Comparison of ENCODE assay signal across 14 cellular contexts in genomic region chr2:23589220-23589647, GRCh38.
DNase-seq lines count a peak whose midpoint lies in the region; ATAC-seq and TF ChIP-seq lines count a peak whose summit lies in the region.
"Had no signal": no experiment of that assay in that cellular context is flagged by ENCODE, and none has a peak within 500 bp of the region (broad histone marks: within the 10 kb centered on the region; RNA-seq: fewer than 3 reads in every experiment).

No MANE protein-coding gene starts in this region.

- TF ChIP-seq POLR2A in esophagus muscularis mucosa (IDR thresholded peaks at IDR 0.05; ENCODE audit: low read depth) (no peak), sigmoid colon (IDR thresholded peaks at IDR 0.05) (no peak)

- TF ChIP-seq CTCF in esophagus muscularis mucosa (IDR thresholded peaks at IDR 0.05) = no peak
- no peak for TF ChIP-seq CTCF in lower lobe of right lung (IDR thresholded peaks at IDR 0.05)
- no peak for TF ChIP-seq CTCF in sigmoid colon (IDR thresholded peaks at IDR 0.05)

- H3K9me3 ChIP-seq in esophagus muscularis mucosa (no peaks in the 10 kb centered on the region), lower lobe of right lung (no peaks in the 10 kb centered on the region), sigmoid colon (no peaks in the 10 kb centered on the region)
- H3K9me3 ChIP-seq: colonic mucosa had no signal

- peaks cover 4% of the 10 kb centered on the region for H3K27me3 Mint-ChIP-seq in activated naive CD4-positive, alpha-beta T cell treated with anti-CD3 and anti-CD28 coated beads, Interleukin-2, amount 10 ng/mL, durations not matched to agents 7 days and 5 days

- peaks cover 32 to 99% (median 90%) of the 10 kb centered on the region in 4 donors for H3K4me1 ChIP-seq in esophagus muscularis mucosa
- no peaks in the 10 kb centered on the region for H3K4me1 ChIP-seq in lower lobe of right lung
- H3K4me1 ChIP-seq in sigmoid colon = peaks cover 0 to 76% (median 69%) of the 10 kb centered on the region in 4 donors
- H3K4me1 ChIP-seq: colonic mucosa had no signal

- H3K4me3 Mint-ChIP-seq in activated naive CD4-positive, alpha-beta T cell treated with anti-CD3 and anti-CD28 coated beads, Interleukin-2, amount 10 ng/mL, durations not matched to agents 7 days and 5 days = no peak overlapping the region
- H3K4me3 Mint-ChIP-seq: HFFc6 had no signal

- H3K4me1 Mint-ChIP-seq in activated naive CD4-positive, alpha-beta T cell treated with anti-CD3 and anti-CD28 coated beads, Interleukin-2, amount 10 ng/mL, durations not matched to agents 7 days and 5 days = no peaks in the 10 kb centered on the region

- peak overlapping the region; percentile 87 to 99 (median 91) for H3K27ac ChIP-seq in esophagus muscularis mucosa (replicated peaks in 1 of 4)
- H3K27ac ChIP-seq in lower lobe of right lung = no peak overlapping the region
- peak overlapping the region; percentile 76 to 90 (median 88) for H3K27ac ChIP-seq in sigmoid colon
- H3K27ac ChIP-seq: colonic mucosa had no signal

- H3K4me3 ChIP-seq in esophagus muscularis mucosa = no peak overlapping the region
- no peak overlapping the region for H3K4me3 ChIP-seq in lower lobe of right lung
- H3K4me3 ChIP-seq in sigmoid colon = no peak overlapping the region
- H3K4me3 ChIP-seq: colonic mucosa had no signal

- intact Hi-C loops in esophagus muscularis mucosa (cut with DNase I) (no loop called here), lower lobe of right lung (cut with DNase I) (no loop called here), sigmoid colon (cut with DNase I) (no loop called here)

- H3K36me3 ChIP-seq in esophagus muscularis mucosa (no peaks in the 10 kb centered on the region), lower lobe of right lung (no peaks in the 10 kb centered on the region), sigmoid colon (no peaks in the 10 kb centered on the region)
- H3K36me3 ChIP-seq: colonic mucosa had no signal

- no peaks in the 10 kb centered on the region for H3K36me3 Mint-ChIP-seq in activated naive CD4-positive, alpha-beta T cell treated with anti-CD3 and anti-CD28 coated beads, Interleukin-2, amount 10 ng/mL, durations not matched to agents 7 days and 5 days

- H3K9me3 Mint-ChIP-seq in activated naive CD4-positive, alpha-beta T cell treated with anti-CD3 and anti-CD28 coated beads, Interleukin-2, amount 10 ng/mL, durations not matched to agents 7 days and 5 days = no peaks in the 10 kb centered on the region
- H3K9me3 Mint-ChIP-seq: HFFc6 had no signal

- WGBS in esophagus muscularis mucosa = 93% methylated on average over 6 of the region's 9 CpGs
- WGBS in sigmoid colon, 2 donors = 91% methylated on average over 9 of the region's 9 CpGs

- H3K27ac Mint-ChIP-seq in activated naive CD4-positive, alpha-beta T cell treated with anti-CD3 and anti-CD28 coated beads, Interleukin-2, amount 10 ng/mL, durations not matched to agents 7 days and 5 days = no peak overlapping the region
- H3K27ac Mint-ChIP-seq: HFFc6 had no signal

- TF ChIP-seq EP300 in esophagus muscularis mucosa (IDR thresholded peaks at IDR 0.05) (no peak), sigmoid colon (IDR thresholded peaks at IDR 0.05) (no peak)

- DNase-seq in HuH-7 (ENCODE audit: low spot score) (peak; percentile 58), esophagus muscularis mucosa (ENCODE audit: extremely low spot score) (no peak), lower lobe of right lung (peak; percentile 34), sigmoid colon (peak; percentile 68)
- DNase-seq in activated naive CD4-positive, alpha-beta T cell treated with anti-CD3 and anti-CD28 coated beads, Interleukin-2, amount 10 ng/mL, durations not matched to agents 7 days and 5 days = no peak
- DNase-seq: activated CD4-positive, alpha-beta T cell treated with anti-CD3 and anti-CD28 coated beads for 4 hours; colonic mucosa; GDM1; HFFc6; hippocampal formation; NCI-H1105; T-helper 1 cell had no signal

- no peak for ATAC-seq in lower lobe of right lung
- no peak for ATAC-seq in GM18517 (IDR thresholded peaks at IDR 0.05; ENCODE audit: unreplicated experiment)
- ATAC-seq in GM21529 (IDR thresholded peaks at IDR 0.05; ENCODE audit: unreplicated experiment) = no peak

- H3K27me3 ChIP-seq in esophagus muscularis mucosa = no peaks in the 10 kb centered on the region
- H3K27me3 ChIP-seq in lower lobe of right lung (ENCODE audit: low read depth) = no peaks in the 10 kb centered on the region
- no peaks in the 10 kb centered on the region for H3K27me3 ChIP-seq in sigmoid colon
- H3K27me3 ChIP-seq: colonic mucosa had no signal

- CTCF ChIA-PET in activated naive CD4-positive, alpha-beta T cell treated with anti-CD3 and anti-CD28 coated beads, Interleukin-2, amount 10 ng/mL, durations not matched to agents 7 days and 5 days (lab: Charles Lee) = no interaction called here

Comparison
In these comparisons a context has a peak if more than half of its experiments do, and no peak if none do; other contexts are left out.
1. DNase-seq: peak in HuH-7 (single experiment), lower lobe of right lung (single experiment) and sigmoid colon (single experiment); none in esophagus muscularis mucosa (single experiment) and activated naive CD4-positive, alpha-beta T cell treated with anti-CD3 and anti-CD28 coated beads, Interleukin-2, amount 10 ng/mL, durations not matched to agents 7 days and 5 days (single experiment).